ENCODE assay signal across 18 cellular contexts in the genomic region with DNA sequence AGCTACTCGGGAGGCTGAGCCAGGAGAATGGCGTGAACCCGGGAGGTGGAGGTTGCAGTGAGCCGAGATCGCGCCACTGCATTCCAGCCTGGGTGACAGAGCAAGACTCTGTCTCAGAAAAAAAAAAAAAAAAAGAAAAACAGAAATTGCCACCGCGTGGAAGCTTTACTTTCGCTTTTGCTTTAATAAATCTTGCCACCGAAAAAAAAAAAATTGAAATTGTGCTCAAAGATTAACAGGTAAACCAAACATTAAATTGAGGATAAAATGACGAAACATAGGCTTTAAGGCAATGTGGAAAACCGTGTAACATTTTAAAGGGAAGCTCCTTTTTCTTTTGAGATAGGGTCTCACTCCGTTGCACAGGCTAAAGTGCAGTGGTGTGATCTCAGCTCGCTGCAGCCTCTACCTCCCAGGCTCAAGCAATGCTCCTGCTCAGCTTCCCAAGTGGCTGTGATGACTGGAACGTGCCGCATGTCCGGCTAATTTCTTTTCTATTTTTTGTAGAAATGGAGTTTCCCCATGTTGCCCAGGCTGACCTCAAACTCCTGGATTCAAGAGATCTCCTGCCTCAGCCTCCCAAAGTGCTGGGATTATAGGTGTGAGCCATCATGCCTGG. TPM values are rescaled to one million over a fixed set of nuclear protein-coding genes. Genes with fewer than 3 reads are reported as not detected.
DNase-seq lines count a peak whose midpoint lies in the region; ATAC-seq lines count a peak whose summit lies in the region.
"Had no signal": no experiment of that assay in that cellular context is flagged by ENCODE, and none has a peak within 500 bp of the region (broad histone marks: within the 10 kb centered on the region; RNA-seq: fewer than 3 reads in every experiment).

No MANE protein-coding gene starts in this region.

- H3K27me3 Mint-ChIP-seq in CD4-positive, CD25-positive, alpha-beta regulatory T cell = no peaks in the 10 kb centered on the region
- no peaks in the 10 kb centered on the region for H3K27me3 Mint-ChIP-seq in IgD-negative memory B cell
- H3K27me3 Mint-ChIP-seq in activated naive CD8-positive, alpha-beta T cell treated with anti-CD3 and anti-CD28 coated beads, Interleukin-2, amount 50 U/mL, for 24 hours = no peaks in the 10 kb centered on the region
- no peaks in the 10 kb centered on the region for H3K27me3 Mint-ChIP-seq in natural killer cell treated with Interleukin-12 subunit alpha and Interleukin-12 subunit beta and Interleukin-15 and Interleukin-18, amount 100 ng/mL, for 72 hours

- peaks cover 20% of the 10 kb centered on the region for H3K36me3 ChIP-seq in CD4-positive, CD25-positive, alpha-beta regulatory T cell (ENCODE audit: control insufficient read depth, insufficient read depth, low read length)

- intact Hi-C loops in right cardiac atrium (cut with DNase I) = no loop called here

- DNase-seq in CD4-positive, CD25-positive, alpha-beta regulatory T cell = peak in 2 of 3 donors; percentile 44 to 63
- no peak for DNase-seq in activated naive CD8-positive, alpha-beta T cell treated with anti-CD3 and anti-CD28 coated beads, Interleukin-2, amount 50 U/mL, for 24 hours
- no peak for DNase-seq in natural killer cell treated with Interleukin-12 subunit alpha and Interleukin-12 subunit beta and Interleukin-15 and Interleukin-18, amount 100 ng/mL, for 72 hours (ENCODE audit: low spot score)
- DNase-seq in GDM1 (lab: John Stamatoyannopoulos, UW) (no peak), NCI-H187 (lab: John Stamatoyannopoulos, UW) (no peak), epidermal melanocyte (ENCODE audit: insufficient read length, low spot score) (no peak), right cardiac atrium (no peak)
- DNase-seq: BE2C, DND-41, endodermal cell, midbrain, PC-3, testis had no signal

- H3K27me3 ChIP-seq in CD4-positive, CD25-positive, alpha-beta regulatory T cell (ENCODE audit: control insufficient read depth, insufficient read depth, low read length) = no peaks in the 10 kb centered on the region
- H3K27me3 ChIP-seq in right cardiac atrium (ENCODE audit: control insufficient read depth, insufficient read depth) = no peaks in the 10 kb centered on the region
- H3K27me3 ChIP-seq: BE2C, testis had no signal

- H3K27ac ChIP-seq in CD4-positive, CD25-positive, alpha-beta regulatory T cell (ENCODE audit: insufficient read depth, low read length, poor library complexity, severe bottlenecking) = peak overlapping the region; percentile 75
- H3K27ac ChIP-seq in right cardiac atrium (ENCODE audit: low read length) = no peak overlapping the region
- H3K27ac ChIP-seq: parathyroid adenoma, testis had no signal

- peaks cover 14% of the 10 kb centered on the region for H3K36me3 Mint-ChIP-seq in CD4-positive, CD25-positive, alpha-beta regulatory T cell
- peaks cover 2% of the 10 kb centered on the region for H3K36me3 Mint-ChIP-seq in IgD-negative memory B cell
- peaks cover 66% of the 10 kb centered on the region for H3K36me3 Mint-ChIP-seq in activated naive CD8-positive, alpha-beta T cell treated with anti-CD3 and anti-CD28 coated beads, Interleukin-2, amount 50 U/mL, for 24 hours (ENCODE audit: low read depth)
- no peaks in the 10 kb centered on the region for H3K36me3 Mint-ChIP-seq in natural killer cell treated with Interleukin-12 subunit alpha and Interleukin-12 subunit beta and Interleukin-15 and Interleukin-18, amount 100 ng/mL, for 72 hours

- peak overlapping the region; percentile 85 to 96 (median 88) for H3K4me3 Mint-ChIP-seq in CD4-positive, CD25-positive, alpha-beta regulatory T cell
- peak overlapping the region; percentile 87 to 93 (median 91) for H3K4me3 Mint-ChIP-seq in IgD-negative memory B cell
- H3K4me3 Mint-ChIP-seq in activated naive CD8-positive, alpha-beta T cell treated with anti-CD3 and anti-CD28 coated beads, Interleukin-2, amount 50 U/mL, for 24 hours = peak overlapping the region; percentile 76
- peak overlapping the region; percentile 84 for H3K4me3 Mint-ChIP-seq in natural killer cell treated with Interleukin-12 subunit alpha and Interleukin-12 subunit beta and Interleukin-15 and Interleukin-18, amount 100 ng/mL, for 72 hours
- H3K4me3 Mint-ChIP-seq: endodermal cell, WTC11 had no signal

- peaks cover 55% of the 10 kb centered on the region for H3K4me1 ChIP-seq in CD4-positive, CD25-positive, alpha-beta regulatory T cell (ENCODE audit: control insufficient read depth, insufficient read depth, low read length, poor library complexity, severe bottlenecking)
- H3K4me1 ChIP-seq in right cardiac atrium (ENCODE audit: control insufficient read depth, insufficient read depth, low read length) = no peaks in the 10 kb centered on the region
- H3K4me1 ChIP-seq: BE2C, parathyroid adenoma, testis had no signal

- 79% methylated on average over 17 of the region's 17 CpGs for WGBS in right cardiac atrium

- peak overlapping the region; percentile 92 for H3K4me3 ChIP-seq in CD4-positive, CD25-positive, alpha-beta regulatory T cell (ENCODE audit: low read depth, low read length)
- no peak overlapping the region for H3K4me3 ChIP-seq in right cardiac atrium (ENCODE audit: low read length)
- H3K4me3 ChIP-seq: testis had no signal

- H3K4me1 Mint-ChIP-seq in CD4-positive, CD25-positive, alpha-beta regulatory T cell = peaks cover 13 to 69% (median 38%) of the 10 kb centered on the region in 4 donors
- H3K4me1 Mint-ChIP-seq in IgD-negative memory B cell = peaks cover 22 to 44% (median 37%) of the 10 kb centered on the region in 3 donors
- H3K4me1 Mint-ChIP-seq in activated naive CD8-positive, alpha-beta T cell treated with anti-CD3 and anti-CD28 coated beads, Interleukin-2, amount 50 U/mL, for 24 hours = peaks cover 37% of the 10 kb centered on the region
- peaks cover 36 to 38% of the 10 kb centered on the region in 2 donors for H3K4me1 Mint-ChIP-seq in natural killer cell treated with Interleukin-12 subunit alpha and Interleukin-12 subunit beta and Interleukin-15 and Interleukin-18, amount 100 ng/mL, for 72 hours (ENCODE audit: low read depth in 2 of 2)
- H3K4me1 Mint-ChIP-seq: endodermal cell, WTC11 had no signal

- no peak for ATAC-seq in CD4-positive, CD25-positive, alpha-beta regulatory T cell (ENCODE audit: low read depth in 2 of 2)
- ATAC-seq in activated naive CD8-positive, alpha-beta T cell treated with anti-CD3 and anti-CD28 coated beads, Interleukin-2, amount 50 U/mL, for 24 hours = no peak
- ATAC-seq in natural killer cell treated with Interleukin-12 subunit alpha and Interleukin-12 subunit beta and Interleukin-15 and Interleukin-18, amount 100 ng/mL, for 72 hours = no peak
- no peak for ATAC-seq in right cardiac atrium
- ATAC-seq: HCT116, PC-3, SK-N-SH treated with all-trans-retinoic acid at 6 μM for 48 hours, WTC11 had no signal

- no peaks in the 10 kb centered on the region for H3K9me3 ChIP-seq in CD4-positive, CD25-positive, alpha-beta regulatory T cell (ENCODE audit: control insufficient read depth in 2 of 2, low read length in 2 of 2)
- H3K9me3 ChIP-seq in right cardiac atrium (ENCODE audit: control insufficient read depth, low read length) = no peaks in the 10 kb centered on the region
- H3K9me3 ChIP-seq: BE2C, testis had no signal

- no peaks in the 10 kb centered on the region for H3K9me3 Mint-ChIP-seq in CD4-positive, CD25-positive, alpha-beta regulatory T cell
- no peaks in the 10 kb centered on the region for H3K9me3 Mint-ChIP-seq in IgD-negative memory B cell
- H3K9me3 Mint-ChIP-seq in activated naive CD8-positive, alpha-beta T cell treated with anti-CD3 and anti-CD28 coated beads, Interleukin-2, amount 50 U/mL, for 24 hours = no peaks in the 10 kb centered on the region
- no peaks in the 10 kb centered on the region for H3K9me3 Mint-ChIP-seq in natural killer cell treated with Interleukin-12 subunit alpha and Interleukin-12 subunit beta and Interleukin-15 and Interleukin-18, amount 100 ng/mL, for 72 hours
- H3K9me3 Mint-ChIP-seq: endodermal cell, WTC11 had no signal

- peak overlapping the region; percentile 92 to 96 (median 95) for H3K27ac Mint-ChIP-seq in CD4-positive, CD25-positive, alpha-beta regulatory T cell
- H3K27ac Mint-ChIP-seq in IgD-negative memory B cell = peak overlapping the region; percentile 93 to 96 (median 95)
- peak overlapping the region; percentile 73 for H3K27ac Mint-ChIP-seq in activated naive CD8-positive, alpha-beta T cell treated with anti-CD3 and anti-CD28 coated beads, Interleukin-2, amount 50 U/mL, for 24 hours
- H3K27ac Mint-ChIP-seq in natural killer cell treated with Interleukin-12 subunit alpha and Interleukin-12 subunit beta and Interleukin-15 and Interleukin-18, amount 100 ng/mL, for 72 hours = peak overlapping the region; percentile 84 to 97
- H3K27ac Mint-ChIP-seq: endodermal cell, WTC11 had no signal

RNA-seq across cellular contexts. Expression of a gene that starts 40.1 kb away (rescaled TPM):
- total RNA-seq in CD4-positive, CD25-positive, alpha-beta regulatory T cell = 108 TPM
- polyA plus RNA-seq in CD4-positive, CD25-positive, alpha-beta regulatory T cell = 10 to 100 TPM; 15.5 to 20.9 (median 19.7) TPM
- polyA plus RNA-seq in IgD-negative memory B cell = 24.6 TPM
- 10 to 100 TPM; 36.0 to 72.1 TPM for total RNA-seq in natural killer cell treated with Interleukin-12 subunit alpha and Interleukin-12 subunit beta and Interleukin-15 and Interleukin-18, amount 100 ng/mL, for 72 hours
- 10 to 100 TPM; 12.4 to 16.2 (median 14.9) TPM for total RNA-seq in right cardiac atrium
- 12.1 TPM for polyA plus RNA-seq in right cardiac atrium

RNA-seq across cellular contexts. Expression of a gene that starts 40.7 kb away (rescaled TPM):
- total RNA-seq in CD4-positive, CD25-positive, alpha-beta regulatory T cell = 22.0 TPM
- polyA plus RNA-seq in CD4-positive, CD25-positive, alpha-beta regulatory T cell = under 1 TPM; 0.13 to 0.41 (median 0.34) TPM
- polyA plus RNA-seq in IgD-negative memory B cell = 1.6 TPM
- total RNA-seq in natural killer cell treated with Interleukin-12 subunit alpha and Interleukin-12 subunit beta and Interleukin-15 and Interleukin-18, amount 100 ng/mL, for 72 hours = 10 to 100 TPM in 1 of 2 donors, 1 to 10 TPM in 1; 9.0 to 11.0 TPM
- 10 to 100 TPM; 10.6 to 16.3 (median 14.8) TPM for total RNA-seq in right cardiac atrium
- polyA plus RNA-seq in right cardiac atrium = 18.4 TPM

RNA-seq across cellular contexts. Expression of a gene that starts 55.0 kb away (rescaled TPM):
- total RNA-seq in CD4-positive, CD25-positive, alpha-beta regulatory T cell = 25.4 TPM
- 10 to 100 TPM in 3 of 4 donors, 1 to 10 TPM in 1; 8.9 to 14.7 (median 12.9) TPM for polyA plus RNA-seq in CD4-positive, CD25-positive, alpha-beta regulatory T cell
- polyA plus RNA-seq in IgD-negative memory B cell = 23.1 TPM
- total RNA-seq in natural killer cell treated with Interleukin-12 subunit alpha and Interleukin-12 subunit beta and Interleukin-15 and Interleukin-18, amount 100 ng/mL, for 72 hours = 100 to 1,000 TPM in 1 of 2 donors, 10 to 100 TPM in 1; 77.5 to 364 TPM
- total RNA-seq in right cardiac atrium = 1 to 10 TPM; 1.8 to 4.4 (median 2.6) TPM
- 2.4 TPM for polyA plus RNA-seq in right cardiac atrium

RNA-seq across cellular contexts. Expression of a gene that starts 59.9 kb away (rescaled TPM):
- 15.6 TPM for total RNA-seq in CD4-positive, CD25-positive, alpha-beta regulatory T cell
- 1 to 10 TPM; 5.6 to 8.8 (median 8.1) TPM for polyA plus RNA-seq in CD4-positive, CD25-positive, alpha-beta regulatory T cell
- polyA plus RNA-seq in IgD-negative memory B cell (12.7 TPM), right cardiac atrium (3.1 TPM)
- total RNA-seq in natural killer cell treated with Interleukin-12 subunit alpha and Interleukin-12 subunit beta and Interleukin-15 and Interleukin-18, amount 100 ng/mL, for 72 hours = 1 to 10 TPM; 6.8 to 8.4 TPM
- total RNA-seq in right cardiac atrium = 1 to 10 TPM; 2.3 to 5.2 (median 3.6) TPM

Comparison
In these comparisons a context has a peak if more than half of its experiments do, and no peak if none do; other contexts are left out.
1. DNase-seq: peak in CD4-positive, CD25-positive, alpha-beta regulatory T cell (2 of 3); none in activated naive CD8-positive, alpha-beta T cell treated with anti-CD3 and anti-CD28 coated beads, Interleukin-2, amount 50 U/mL, for 24 hours (single experiment), natural killer cell treated with Interleukin-12 subunit alpha and Interleukin-12 subunit beta and Interleukin-15 and Interleukin-18, amount 100 ng/mL, for 72 hours (single experiment), GDM1 (single experiment), NCI-H187 (0 of 2), epidermal melanocyte (single experiment) and right cardiac atrium (0 of 3).
2. Peak in every context shown above with its lines, with median percentiles within 50 percentile points of each other: H3K27ac Mint-ChIP-seq and H3K4me3 Mint-ChIP-seq.